ENCODE assay signal across 4 cellular contexts in the genomic region with DNA sequence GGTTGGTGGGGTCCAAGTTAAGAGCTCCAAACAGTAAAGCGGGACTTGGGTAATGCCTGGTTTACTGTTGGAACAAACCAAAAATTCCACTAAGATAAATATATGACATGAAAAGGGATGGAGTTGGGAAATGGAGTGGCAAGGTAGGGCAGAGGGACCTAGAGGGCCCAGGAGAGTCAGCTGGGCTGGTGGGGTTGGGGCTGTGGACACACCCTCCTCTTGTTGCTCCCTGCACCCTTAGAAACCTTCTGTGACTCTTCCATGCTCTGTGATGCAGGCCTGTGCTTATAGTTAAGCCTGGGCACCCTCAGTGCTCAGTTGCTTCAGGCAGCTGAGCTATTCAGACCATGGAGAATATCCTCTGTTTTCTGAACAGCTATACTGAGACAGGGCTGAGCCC. TPM values are rescaled to one million over a fixed set of nuclear protein-coding genes. Genes with fewer than 3 reads are reported as not detected.
"Had no signal": no experiment of that assay in that cellular context is flagged by ENCODE, and none has a peak within 500 bp of the region (broad histone marks: within the 10 kb centered on the region; RNA-seq: fewer than 3 reads in every experiment).

TSS of gene SPATA31D1 (plus strand) at position 301 of the 400 bp plus-strand sequence. CDS start at position 348, 47 bp downstream.

RNA-seq across cellular contexts. Expression of gene SPATA31D1, which starts in this region (rescaled TPM):
- total RNA-seq: LHCN-M2, M059J, MCF 10A, NCI-H460 had no signal
